ENCODE assay signal across 13 cellular contexts in genomic region chr19:1671716-1672037, GRCh38. TPM values are rescaled to one million over a fixed set of nuclear protein-coding genes. Genes with fewer than 3 reads are reported as not detected.
DNase-seq lines count a peak whose midpoint lies in the region; ATAC-seq and TF ChIP-seq lines count a peak whose summit lies in the region.
"Had no signal": no experiment of that assay in that cellular context is flagged by ENCODE, and none has a peak within 500 bp of the region (broad histone marks: within the 10 kb centered on the region; RNA-seq: fewer than 3 reads in every experiment).

No MANE protein-coding gene starts in this region.

- H3K36me3 ChIP-seq in KMS-11 (ENCODE audit: insufficient read depth) (no peaks in the 10 kb centered on the region), osteoblast (ENCODE audit: insufficient read depth, low read length) (no peaks in the 10 kb centered on the region)
- H3K36me3 ChIP-seq: heart right ventricle had no signal

- H3K36me3 Mint-ChIP-seq in activated T-helper 1 cell treated with anti-CD3 and anti-CD28 coated beads, Interleukin-12 subunit alpha, Interleukin-12 subunit beta, Interleukin-2, Interleukin-4 antibody, amounts not matched to agents 30 ng/mL and 10 ng/mL and 1 ng/mL, durations not matched to agents 14 hours and 24 hours and 36 hours (ENCODE audit: low read depth) = no peaks in the 10 kb centered on the region
- H3K36me3 Mint-ChIP-seq: type B pancreatic cell had no signal

- no peak overlapping the region for H3K4me3 ChIP-seq in KMS-11 (IDR thresholded peaks at IDR 0.05; ENCODE audit: insufficient read depth, low read depth, low read length)
- H3K4me3 ChIP-seq in osteoblast (ENCODE audit: insufficient read depth, low read length) = no peak overlapping the region

- no peak overlapping the region for H3K9ac ChIP-seq in KMS-11

- H3K4me3 Mint-ChIP-seq in activated T-helper 1 cell treated with anti-CD3 and anti-CD28 coated beads, Interleukin-12 subunit alpha, Interleukin-12 subunit beta, Interleukin-2, Interleukin-4 antibody, amounts not matched to agents 30 ng/mL and 10 ng/mL and 1 ng/mL, durations not matched to agents 14 hours and 24 hours and 36 hours = peak overlapping the region; percentile 39
- H3K4me3 Mint-ChIP-seq: type B pancreatic cell had no signal

- no peaks in the 10 kb centered on the region for H3K9me3 Mint-ChIP-seq in activated T-helper 1 cell treated with anti-CD3 and anti-CD28 coated beads, Interleukin-12 subunit alpha, Interleukin-12 subunit beta, Interleukin-2, Interleukin-4 antibody, amounts not matched to agents 30 ng/mL and 10 ng/mL and 1 ng/mL, durations not matched to agents 14 hours and 24 hours and 36 hours
- H3K9me3 Mint-ChIP-seq: activated T-helper 2 cell treated with anti-CD3 and anti-CD28 coated beads, Interferon-gamma antibody, Interleukin-2, Interleukin-4, amounts not matched to agents 10 μg/mL and 5 μg/mL and 100 μg/mL, durations not matched to agents 14 hours and 24 hours and 36 hours; nephron; type B pancreatic cell had no signal

- H3K79me2 ChIP-seq in KMS-11 (ENCODE audit: insufficient read depth, low read depth) (no peaks in the 10 kb centered on the region), osteoblast (ENCODE audit: insufficient read depth, low read length) (no peaks in the 10 kb centered on the region)

- H3K4me2 ChIP-seq in KMS-11 = peak overlapping the region; percentile 68
- H3K4me2 ChIP-seq in osteoblast (ENCODE audit: insufficient read depth, low read length) = no peak overlapping the region

- H3K27ac Mint-ChIP-seq in activated T-helper 1 cell treated with anti-CD3 and anti-CD28 coated beads, Interleukin-12 subunit alpha, Interleukin-12 subunit beta, Interleukin-2, Interleukin-4 antibody, amounts not matched to agents 30 ng/mL and 10 ng/mL and 1 ng/mL, durations not matched to agents 14 hours and 24 hours and 36 hours = no peak overlapping the region
- H3K27ac Mint-ChIP-seq: activated T-helper 2 cell treated with anti-CD3 and anti-CD28 coated beads, Interferon-gamma antibody, Interleukin-2, Interleukin-4, amounts not matched to agents 10 μg/mL and 5 μg/mL and 100 μg/mL, durations not matched to agents 14 hours and 24 hours and 36 hours; nephron; type B pancreatic cell had no signal

- H2AFZ ChIP-seq in KMS-11 (ENCODE audit: low read depth) (peak overlapping the region; percentile 66), osteoblast (ENCODE audit: low read length) (no peak overlapping the region)

- DNase-seq in DMS 273 (lab: John Stamatoyannopoulos, UW; ENCODE audit: unreplicated experiment) (peak; percentile 70), DMS 273 treated with DMSO at 0.1 percent for 48 hours (lab: John Stamatoyannopoulos, UW) (no peak), osteoblast (ENCODE audit: insufficient read length, low spot score, missing footprints) (peak; percentile 92), NCI-H187 treated with DMSO at 0.1 percent for 48 hours (lab: John Stamatoyannopoulos, UW) (no peak), inferior parietal cortex (ENCODE audit: extremely low spot score) (no peak)
- DNase-seq in activated T-helper 1 cell treated with anti-CD3 and anti-CD28 coated beads, Interleukin-12 subunit alpha, Interleukin-12 subunit beta, Interleukin-2, Interleukin-4 antibody, amounts not matched to agents 30 ng/mL and 10 ng/mL and 1 ng/mL, durations not matched to agents 14 hours and 24 hours and 36 hours (ENCODE audit: low spot score) = no peak

- TF ChIP-seq CTCF in KMS-11 (conservative IDR thresholded peaks at IDR 0.05; ENCODE audit: low read depth, low read length) = no peak
- TF ChIP-seq CTCF in osteoblast (IDR thresholded peaks at IDR 0.05; ENCODE audit: extremely low read depth, low read depth, low read length) = no peak

- H3K27me3 ChIP-seq in KMS-11 (ENCODE audit: insufficient read depth, low read depth) (peaks cover 44% of the 10 kb centered on the region), osteoblast (ENCODE audit: insufficient read depth, low read length) (peaks cover 48% of the 10 kb centered on the region)

- no peaks in the 10 kb centered on the region for H4K20me1 ChIP-seq in KMS-11 (ENCODE audit: insufficient read depth)
- H4K20me1 ChIP-seq in osteoblast (ENCODE audit: insufficient read depth, low read length) = no peaks in the 10 kb centered on the region

- intact Hi-C loops in activated T-helper 1 cell treated with anti-CD3 and anti-CD28 coated beads, Interleukin-12 subunit alpha, Interleukin-12 subunit beta, Interleukin-2, Interleukin-4 antibody, amounts not matched to agents 30 ng/mL and 10 ng/mL and 1 ng/mL, durations not matched to agents 14 hours and 24 hours and 36 hours (cut with micrococcal nuclease) = loop anchor here (1.0 to 5.0 kb wide), 3 partner anchors 65 to 124 kb away; no protein-coding TSS in a partner anchor

- H3K9me3 ChIP-seq in osteoblast (ENCODE audit: low read depth, low read length) = no peaks in the 10 kb centered on the region
- H3K9me3 ChIP-seq: heart right ventricle had no signal

- H3K4me1 ChIP-seq in KMS-11 (ENCODE audit: low read depth, poor library complexity, severe bottlenecking) (peaks cover 18% of the 10 kb centered on the region), osteoblast (ENCODE audit: insufficient read depth, low read length) (peaks cover 3% of the 10 kb centered on the region)

- ATAC-seq in HG03135 (IDR thresholded peaks at IDR 0.05; ENCODE audit: unreplicated experiment) = no peak

- H3K4me1 Mint-ChIP-seq in activated T-helper 1 cell treated with anti-CD3 and anti-CD28 coated beads, Interleukin-12 subunit alpha, Interleukin-12 subunit beta, Interleukin-2, Interleukin-4 antibody, amounts not matched to agents 30 ng/mL and 10 ng/mL and 1 ng/mL, durations not matched to agents 14 hours and 24 hours and 36 hours (ENCODE audit: low read depth) = peaks cover 5% of the 10 kb centered on the region

- H3K27ac ChIP-seq in KMS-11 (no peak overlapping the region), osteoblast (ENCODE audit: low read depth, low read length) (no peak overlapping the region)
- H3K27ac ChIP-seq: 22Rv1, heart right ventricle had no signal

- peaks cover 45% of the 10 kb centered on the region for H3K27me3 Mint-ChIP-seq in activated T-helper 1 cell treated with anti-CD3 and anti-CD28 coated beads, Interleukin-12 subunit alpha, Interleukin-12 subunit beta, Interleukin-2, Interleukin-4 antibody, amounts not matched to agents 30 ng/mL and 10 ng/mL and 1 ng/mL, durations not matched to agents 14 hours and 24 hours and 36 hours (ENCODE audit: insufficient read depth)

RNA-seq across cellular contexts. Expression of gene TCF3, which starts 19.3 kb away (rescaled TPM):
- 163 and 172 TPM in 2 replicates for total RNA-seq in activated T-helper 1 cell treated with anti-CD3 and anti-CD28 coated beads, Interleukin-12 subunit alpha, Interleukin-12 subunit beta, Interleukin-2, Interleukin-4 antibody, amounts not matched to agents 30 ng/mL and 10 ng/mL and 1 ng/mL, durations not matched to agents 14 hours and 24 hours and 36 hours
- total RNA-seq in osteoblast = 46.6 and 55.0 TPM in 2 replicates

Comparison
In these comparisons a context has a peak if more than half of its experiments do, and no peak if none do; other contexts are left out.
1. DNase-seq: peak in DMS 273 (single experiment) and osteoblast (single experiment); none in DMS 273 treated with DMSO at 0.1 percent for 48 hours (single experiment), activated T-helper 1 cell treated with anti-CD3 and anti-CD28 coated beads, Interleukin-12 subunit alpha, Interleukin-12 subunit beta, Interleukin-2, Interleukin-4 antibody, amounts not matched to agents 30 ng/mL and 10 ng/mL and 1 ng/mL, durations not matched to agents 14 hours and 24 hours and 36 hours (single experiment), NCI-H187 treated with DMSO at 0.1 percent for 48 hours (single experiment) and inferior parietal cortex (single experiment).